In the genomic region with DNA sequence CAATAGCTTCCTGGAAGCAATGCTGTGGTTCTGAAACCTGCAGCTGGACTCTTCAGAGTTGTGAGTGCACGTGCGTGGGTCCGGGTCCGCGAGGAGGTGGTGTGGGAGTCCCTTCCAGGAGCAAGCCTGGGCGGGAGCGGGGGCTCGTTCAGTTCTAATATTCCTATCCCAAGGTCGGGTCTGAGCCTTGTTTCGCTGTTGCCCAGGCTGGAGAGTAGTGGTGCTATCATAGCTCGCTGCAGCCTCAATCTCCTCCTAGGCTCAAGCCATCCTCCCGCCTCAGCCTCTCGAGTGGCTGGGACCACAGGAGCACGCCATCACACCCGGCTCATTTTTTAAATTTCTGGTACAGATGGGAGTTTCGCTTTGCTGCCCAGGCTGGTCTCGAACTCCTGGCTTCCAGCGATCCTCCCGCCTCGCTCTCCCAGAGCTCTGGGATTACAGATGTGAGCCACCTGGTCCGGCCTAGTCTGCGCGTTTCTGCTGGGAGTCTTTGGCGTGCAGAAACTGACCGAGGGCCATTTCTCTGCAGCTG, we compare ENCODE assay signal across 8 cellular contexts. TPM values are rescaled to one million over a fixed set of nuclear protein-coding genes. Genes with fewer than 3 reads are reported as not detected.
DNase-seq lines count a peak whose midpoint lies in the region; ATAC-seq, FAIRE-seq and TF ChIP-seq lines count a peak whose summit lies in the region.

No MANE protein-coding gene starts in this region.

- no peak overlapping the region for H2BK120ac ChIP-seq in mesendoderm (ENCODE audit: low read depth, low read length)

- in situ Hi-C loops in K562 (cut with MboI), result no loop called here

- H3K36me3 ChIP-seq in A673 (ENCODE audit: insufficient read depth, low read length, poor library complexity, severe bottlenecking) (peaks cover 18% of the 10 kb centered on the region), K562 (ENCODE audit: control insufficient read depth, insufficient read depth, low read length) (no peaks in the 10 kb centered on the region), mesendoderm (ENCODE audit: control insufficient read depth, insufficient read depth, low read length) (no peaks in the 10 kb centered on the region), vagina (peaks cover 0 to 4% of the 10 kb centered on the region in 2 donors)

- H4K8ac ChIP-seq in mesendoderm (ENCODE audit: low read depth, low read length), result no peak overlapping the region

- DNase-seq in A673 (ENCODE audit: low spot score) (no peak), K562 (ENCODE audit: extremely low read depth in 1 of 4, low spot score in 3 of 4) (peak in 3 of 4 experiments; percentile 5 to 10 (median 9)), mesendoderm (peak; percentile 56), vagina (ENCODE audit: extremely low spot score in 2 of 2) (no peak), SHP77 (lab: John Stamatoyannopoulos, UW) (no peak)
- DNase-seq in activated CD8-positive, alpha-beta memory T cell treated with anti-CD3 and anti-CD28 coated beads for 24 hours, result no peak

- H3K79me2 ChIP-seq in K562 (ENCODE audit: control insufficient read depth, insufficient read depth, low read length), result peaks cover 25% of the 10 kb centered on the region
- peaks cover 14% of the 10 kb centered on the region for H3K79me2 ChIP-seq in mesendoderm (ENCODE audit: control insufficient read depth, insufficient read depth, low read length)

- H3K4me1 ChIP-seq in A673 (ENCODE audit: insufficient read depth, low read length, poor library complexity, severe bottlenecking) (no peaks in the 10 kb centered on the region), K562 (replicated peaks in 1 of 2; ENCODE audit: control insufficient read depth in 2 of 2, insufficient read depth in 2 of 2, low read length in 2 of 2) (peaks cover 2 to 21% of the 10 kb centered on the region in 2 experiments; a peak in 2 of 5 replicates), mesendoderm (ENCODE audit: control insufficient read depth, low read depth, low read length) (no peaks in the 10 kb centered on the region), vagina (peaks cover 10% of the 10 kb centered on the region)

- no peak overlapping the region for H2AK5ac ChIP-seq in mesendoderm (ENCODE audit: low read length)

- H3K9ac ChIP-seq in K562 (ENCODE audit: insufficient read depth in 1 of 2, low read depth in 2 of 2, low read length in 2 of 2) (peak overlapping the region; percentile 65 to 88), mesendoderm (ENCODE audit: low read length) (peak overlapping the region; percentile 79)

- CTCF ChIA-PET in A673 (lab: Charles Lee), result no interaction called here
- CTCF ChIA-PET in K562 (lab: Yijun Ruan, JAX; ENCODE audit: low intra/inter-chr PET ratio), result no interaction called here

- H3K4ac ChIP-seq in mesendoderm (ENCODE audit: low read depth, low read length), result no peak overlapping the region

- H3K18ac ChIP-seq in mesendoderm (ENCODE audit: low read length), result peak overlapping the region; percentile 33

- FAIRE-seq in K562 (lab: Jason Lieb, UNC), result no peak

- POLR2A ChIA-PET in A673 (lab: Charles Lee; ENCODE audit: low non-redundant PET) (interaction anchor here (0.6 kb wide), 1 partner anchor 203 kb away, joined by 5 read pairs; a partner anchor contains a TSS), K562 (lab: Yijun Ruan, JAX) (no interaction called here)

- peak overlapping the region; percentile 84 for H3K27ac ChIP-seq in A673 (ENCODE audit: low read depth, low read length, poor library complexity, severe bottlenecking)
- peak overlapping the region; percentile 73; the same call in 2 of the 3 replicates for H3K27ac ChIP-seq in K562 (ENCODE audit: extremely low read depth, low read depth, low read length)
- no peak overlapping the region for H3K27ac ChIP-seq in mesendoderm (ENCODE audit: low read depth, low read length)
- peak overlapping the region; percentile 90 for H3K27ac ChIP-seq in vagina

- no peak overlapping the region for H3K23ac ChIP-seq in mesendoderm (ENCODE audit: low read length)

- H3K56ac ChIP-seq in mesendoderm (ENCODE audit: low read length), result peak overlapping the region; percentile 94

- H3K27me3 ChIP-seq in A673 (replicated peaks; ENCODE audit: insufficient read depth, low read depth, low read length, poor library complexity) (peaks cover 16% of the 10 kb centered on the region), K562 (ENCODE audit: control insufficient read depth in 2 of 2, insufficient read depth in 2 of 2, low read length in 2 of 2) (no peaks in the 10 kb centered on the region), mesendoderm (ENCODE audit: insufficient read depth, low read length, poor library complexity) (peaks cover 3% of the 10 kb centered on the region), vagina (no peaks in the 10 kb centered on the region)

- no peak for TF ChIP-seq POLR2A in K562 (conservative IDR thresholded peaks at IDR 0.05)
- no peak for TF ChIP-seq POLR2A in vagina (IDR thresholded peaks at IDR 0.05)

- intact Hi-C loops in A673 (cut with micrococcal nuclease; ENCODE audit: unreplicated experiment) (no loop called here), K562 (cut with micrococcal nuclease) (no loop called here), vagina (cut with DNase I) (loop anchor here (2.0 kb wide), 1 partner anchor 39 kb away; a partner anchor contains a TSS)

- 2% methylated on average over 25 of the region's 25 CpGs for WGBS in K562 (ENCODE audit: insufficient coverage, low coverage, missing lambda C conversion rate)
- WGBS in mesendoderm (ENCODE audit: extremely low coverage, insufficient coverage, low lambda C conversion rate), result no CpG with 5 or more reads among the region's 25 CpGs

- peak overlapping the region; percentile 72 for H3K4me2 ChIP-seq in K562 (ENCODE audit: insufficient read depth, low read length)
- H3K4me2 ChIP-seq in mesendoderm (ENCODE audit: low read length), result peak overlapping the region; percentile 89

- no peak for TF ChIP-seq RAD21 in K562 (CRISPR knock-in tag; conservative IDR thresholded peaks at IDR 0.05 in 1 of 2, IDR thresholded peaks at IDR 0.05 in 1 of 2)

- BruUV-seq in A673 (replicated peaks; lab: Mats Ljungman, UMichigan) (no TSS peak), K562 (replicated peaks; lab: Mats Ljungman, UMichigan) (no TSS peak)

- ATAC-seq in HG02870 (IDR thresholded peaks at IDR 0.05; ENCODE audit: unreplicated experiment), result peak; percentile 10
- peak; percentile 54 for ATAC-seq in K562
- no peak for ATAC-seq in HG03460 (IDR thresholded peaks at IDR 0.05; ENCODE audit: unreplicated experiment)

- H2AFZ ChIP-seq in K562 (ENCODE audit: low read depth, low read length), result peak overlapping the region; percentile 88

- H3K4me3 ChIP-seq in A673 (ENCODE audit: low read depth, low read length, poor library complexity, severe bottlenecking), result peak overlapping the region; percentile 58
- peak overlapping the region; percentile 46 for H3K4me3 ChIP-seq in K562
- H3K4me3 ChIP-seq in mesendoderm (ENCODE audit: low read length), result peak overlapping the region; percentile 83
- H3K4me3 ChIP-seq in vagina, result peak overlapping the region; percentile 77 to 82

- H3K79me1 ChIP-seq in mesendoderm (ENCODE audit: low read length), result peaks cover 5% of the 10 kb centered on the region

- H3K9me3 ChIP-seq in A673 (ENCODE audit: low read depth, low read length, poor library complexity, severe bottlenecking) (peaks cover 51% of the 10 kb centered on the region), K562 (replicated peaks; ENCODE audit: control insufficient read depth, insufficient read depth, low read depth, low read length) (peaks cover 4% of the 10 kb centered on the region; the same call in 1 of the 2 replicates), vagina (no peaks in the 10 kb centered on the region)

- H4K20me1 ChIP-seq in K562 (replicated peaks; ENCODE audit: control insufficient read depth, insufficient read depth, low read length), result no peaks in the 10 kb centered on the region

- H2BK5ac ChIP-seq in mesendoderm (ENCODE audit: low read length), result no peak overlapping the region

- no peaks in the 10 kb centered on the region for H3K9me1 ChIP-seq in K562 (ENCODE audit: control insufficient read depth, insufficient read depth, low read length)

- no peak for TF ChIP-seq CTCF in A673 (conservative IDR thresholded peaks at IDR 0.05; ENCODE audit: low read depth, low read length)
- TF ChIP-seq CTCF in K562 (IDR thresholded peaks at IDR 0.05 in 2 of 3, conservative IDR thresholded peaks at IDR 0.05 in 1 of 3; ENCODE audit: insufficient read depth in 2 of 3, low read depth in 1 of 3, low read length in 3 of 3), result no peak
- TF ChIP-seq CTCF in vagina (IDR thresholded peaks at IDR 0.05), result no peak

- TF ChIP-seq EP300 in K562 (IDR thresholded peaks at IDR 0.05; ENCODE audit: low read length), result no peak

- no peak overlapping the region for H4K5ac ChIP-seq in mesendoderm (ENCODE audit: low read length)

- no peak overlapping the region for H2BK15ac ChIP-seq in mesendoderm (replicated peaks; ENCODE audit: low read depth)

RNA-seq across cellular contexts. Expression of a gene that starts 0.6 kb away (rescaled TPM):
- total RNA-seq in A673 (2021) (13.5 and 14.9 TPM in 2 replicates), K562 (2014; rRNA removed) (2.0 and 2.2 TPM in 2 replicates), K562 (2014; rRNA removed; fragmentation: Illumina TruSeq; extraction: Trizol) (3.3 and 3.5 TPM in 2 replicates), K562 (2015; rRNA removed; fragmentation: Illumina TruSeq; extraction: Trizol) (2.6 and 3.2 TPM in 2 replicates), K562 (2021) (2.3 and 2.5 TPM in 2 replicates), vagina (4.7 TPM)
- total RNA-seq in K562 (2011; cell fraction: chromatin; rRNA removed; ENCODE audit: low replicate concordance), result 5.8 and 15.0 TPM in 2 replicates
- total RNA-seq in K562 (2011; cell fraction: nucleolus; rRNA removed), result 5.0 and 7.0 TPM in 2 replicates
- total RNA-seq in K562 (2011; cell fraction: nucleoplasm; rRNA removed), result 7.0 and 7.6 TPM in 2 replicates
- polyA plus RNA-seq in K562 (2011; rRNA removed) (2.4 and 7.0 TPM in 2 replicates), K562 (2014; fragmentation: Illumina TruSeq; extraction: Trizol) (2.8 and 3.0 TPM in 2 replicates), K562 (2014; fragmentation: Nextera tagmentation; extraction: Ambion mirVana) (1 to 10 TPM; 3.0 to 4.0 TPM), K562 (2014; rRNA removed) (2.3 and 2.5 TPM in 2 replicates)
- polyA plus RNA-seq in K562 (2011; cell fraction: cytosol; rRNA removed), result 1.1 TPM in 2 replicates
- polyA plus RNA-seq in K562 (2011; cell fraction: nucleus; rRNA removed), result 1.3 and 3.0 TPM in 2 replicates
- 1.8 TPM in 2 replicates for polyA plus RNA-seq in K562 (2012)
- 6.0 and 14.1 TPM in 2 replicates for polyA minus RNA-seq in K562 (2011; rRNA and poly(A)+ RNA removed)
- polyA minus RNA-seq in K562 (2011; cell fraction: cytosol; rRNA and poly(A)+ RNA removed), result 0.73 and 4.1 TPM in 2 replicates
- polyA minus RNA-seq in K562 (2011; cell fraction: nucleus; rRNA and poly(A)+ RNA removed), result 3.2 and 4.3 TPM in 2 replicates
- 8.5 TPM for polyA plus RNA-seq in mesendoderm (2013, experiment 1 of 2)
- polyA plus RNA-seq in mesendoderm (2013, experiment 2 of 2), result 8.8 TPM

RNA-seq across cellular contexts. Expression of a gene that starts 38.8 kb away (rescaled TPM):
- total RNA-seq in A673 (2021), result 5.2 and 5.4 TPM in 2 replicates
- total RNA-seq in K562 (2011; cell fraction: chromatin; rRNA removed; ENCODE audit: low replicate concordance), result 2.0 and 7.1 TPM in 2 replicates
- total RNA-seq in K562 (2011; cell fraction: nucleolus; rRNA removed), result 1.3 and 2.3 TPM in 2 replicates
- total RNA-seq in K562 (2011; cell fraction: nucleoplasm; rRNA removed), result 2.7 and 3.1 TPM in 2 replicates
- 0.41 and 1.1 TPM in 2 replicates for total RNA-seq in K562 (2014; rRNA removed)
- 1.5 and 2.1 TPM in 2 replicates for total RNA-seq in K562 (2014; rRNA removed; fragmentation: Illumina TruSeq; extraction: Trizol)
- total RNA-seq in K562 (2015; rRNA removed; fragmentation: Illumina TruSeq; extraction: Trizol), result 1.4 and 2.1 TPM in 2 replicates
- 0.65 and 1.2 TPM in 2 replicates for total RNA-seq in K562 (2021)
- polyA plus RNA-seq in K562 (2011; rRNA removed), result 1.3 and 1.9 TPM in 2 replicates
- 0.22 and 0.59 TPM in 2 replicates for polyA plus RNA-seq in K562 (2011; cell fraction: cytosol; rRNA removed)
- 1.0 and 1.1 TPM in 2 replicates for polyA plus RNA-seq in K562 (2011; cell fraction: nucleus; rRNA removed)
- polyA plus RNA-seq in K562 (2012), result 0.82 and 0.89 TPM in 2 replicates
- 0.35 and 0.80 TPM in 2 replicates for polyA plus RNA-seq in K562 (2014; fragmentation: Illumina TruSeq; extraction: Trizol)
- 1 to 10 TPM; 1.6 to 1.7 TPM for polyA plus RNA-seq in K562 (2014; fragmentation: Nextera tagmentation; extraction: Ambion mirVana)
- 0.30 and 0.94 TPM in 2 replicates for polyA plus RNA-seq in K562 (2014; rRNA removed)
- 2.1 and 2.2 TPM in 2 replicates for polyA minus RNA-seq in K562 (2011; rRNA and poly(A)+ RNA removed)
- 0.18 and 0.38 TPM in 2 replicates for polyA minus RNA-seq in K562 (2011; cell fraction: cytosol; rRNA and poly(A)+ RNA removed)
- polyA minus RNA-seq in K562 (2011; cell fraction: nucleus; rRNA and poly(A)+ RNA removed), result 0.94 and 1.7 TPM in 2 replicates
- polyA plus RNA-seq in mesendoderm (2013, experiment 1 of 2), result 1.6 TPM
- 1.5 TPM for polyA plus RNA-seq in mesendoderm (2013, experiment 2 of 2)
- total RNA-seq in vagina, result 4.2 TPM

Comparison
In these comparisons a context has a peak if more than half of its experiments do, and no peak if none do; other contexts are left out.
1. DNase-seq: peak in K562 (3 of 4) and mesendoderm (single experiment); none in A673 (single experiment), vagina (0 of 2), SHP77 (0 of 2) and activated CD8-positive, alpha-beta memory T cell treated with anti-CD3 and anti-CD28 coated beads for 24 hours (single experiment).
2. Peak in every context shown above with its lines, with median percentiles within 50 percentile points of each other: H3K4me3 ChIP-seq.